ENCODE assay signal across 2 cellular contexts in the genomic region with DNA sequence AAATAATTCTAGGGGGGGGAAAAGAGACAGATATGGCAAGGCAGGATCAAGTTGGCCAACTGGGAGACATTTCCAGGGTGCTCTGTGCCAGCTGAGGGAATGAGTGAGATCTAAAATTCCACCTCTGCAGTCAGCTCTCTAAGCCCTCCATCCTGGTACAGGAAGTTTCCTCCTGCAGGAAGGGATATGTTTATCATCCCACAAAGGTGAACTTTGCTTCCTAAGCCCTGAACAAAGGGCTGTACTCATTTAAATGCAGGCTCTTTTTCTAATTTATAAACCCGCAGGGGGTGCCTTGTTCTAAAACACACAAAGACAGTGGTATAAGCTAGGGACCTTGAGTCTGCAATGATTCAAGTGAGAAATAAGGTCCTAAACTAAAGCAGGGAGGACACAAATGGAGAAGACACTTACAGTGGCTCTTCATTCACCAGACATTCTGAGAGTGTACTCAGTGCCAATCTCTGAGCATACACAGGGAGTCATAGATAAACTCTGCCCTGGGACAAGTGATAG.
TF ChIP-seq lines count a peak whose summit lies in the region.

No MANE protein-coding gene starts in this region.

TF ChIP-seq in liver, 16 proteins besides CTCF, POLR2A, EP300 and RAD21:
- TF ChIP-seq FOXA1 (IDR thresholded peaks at IDR 0.05) (no peak), HNF4A (conservative IDR thresholded peaks at IDR 0.05) (peak; percentile 14 to 31), FOXA2 (IDR thresholded peaks at IDR 0.05) (no peak)

TF ChIP-seq in SK-N-SH, 30 proteins besides CTCF, POLR2A, EP300 and RAD21:
- TF ChIP-seq FOSL2 (IDR thresholded peaks at IDR 0.05; ENCODE audit: borderline replicate concordance, low read depth) (no peak), EZH2phosphoT487 (IDR thresholded peaks at IDR 0.05; ENCODE audit: borderline replicate concordance, low read depth) (no peak), TCF12 (IDR thresholded peaks at IDR 0.05) (no peak), FOXJ3 (CRISPR knock-in tag; IDR thresholded peaks at IDR 0.05) (no peak), ZBTB33 (IDR thresholded peaks at IDR 0.05; ENCODE audit: borderline replicate concordance, low read depth) (no peak)
